19 cellular contexts compared by ENCODE assay signal in genomic region chr20:63124092-63124781, GRCh38.
DNase-seq lines count a peak whose midpoint lies in the region; ATAC-seq and TF ChIP-seq lines count a peak whose summit lies in the region.
"Had no signal": no experiment of that assay in that cellular context is flagged by ENCODE, and none has a peak within 500 bp of the region (broad histone marks: within the 10 kb centered on the region; RNA-seq: fewer than 3 reads in every experiment).

No MANE protein-coding gene starts in this region.

- no peak overlapping the region for H3K4me3 ChIP-seq in MG63
- no peak overlapping the region for H3K4me3 ChIP-seq in fibroblast of the aortic adventitia (ENCODE audit: low read depth, low read length)
- no peak overlapping the region for H3K4me3 ChIP-seq in suprapubic skin
- H3K4me3 ChIP-seq: esophagus muscularis mucosa, Peyer's patch had no signal

- ATAC-seq in HG03457 (IDR thresholded peaks at IDR 0.05; ENCODE audit: unreplicated experiment) = no peak

- H3K27me3 ChIP-seq in MG63 = peaks cover 35% of the 10 kb centered on the region
- peaks cover 64% of the 10 kb centered on the region for H3K27me3 ChIP-seq in suprapubic skin
- H3K27me3 ChIP-seq: Peyer's patch had no signal

- DNase-seq in activated gamma-delta T cell treated with Interleukin-2 at 50 U/mL for 16 hours = peak; percentile 2
- DNase-seq in activated gamma-delta T cell (lab: John Stamatoyannopoulos, UW) = no peak
- DNase-seq in MG63 = peak; percentile 82
- peak; percentile 13 for DNase-seq in fibroblast of the aortic adventitia (ENCODE audit: low read depth)
- DNase-seq in suprapubic skin (ENCODE audit: low spot score in 2 of 2) = peak; percentile 38 to 57
- no peak for DNase-seq in NCI-H2029 treated with DMSO at 0.1 percent for 48 hours (lab: John Stamatoyannopoulos, UW)
- no peak for DNase-seq in stimulated activated CD4-positive, alpha-beta T cell treated with anti-CD3 and anti-CD28 coated beads, Interleukin-2, amount 100 ng/mL, for 48 hours
- DNase-seq: ACHN; activated CD4-positive, alpha-beta T cell treated with anti-CD3 and anti-CD28 coated beads, Interleukin-2, amount 10 ng/mL, durations not matched to agents 24 days and 14 days; activated T-cell treated with anti-CD3 and anti-CD28 coated beads, Interleukin-2, amount 50 U/mL, for 48 hours; hippocampal formation; MM.1S; naive B cell; NCI-H2029; NCI-H69; stimulated activated CD4-positive, alpha-beta T cell treated with anti-CD3 and anti-CD28 coated beads, Interleukin-1b, Interleukin-23, amount 100 ng/mL, for 48 hours had no signal

- H3K27ac ChIP-seq in suprapubic skin = no peak overlapping the region
- H3K27ac ChIP-seq: esophagus muscularis mucosa, Peyer's patch had no signal

- no peaks in the 10 kb centered on the region for H3K4me1 ChIP-seq in suprapubic skin
- H3K4me1 ChIP-seq: esophagus muscularis mucosa, Peyer's patch had no signal

- no peak for TF ChIP-seq CTCF in fibroblast of the aortic adventitia (IDR thresholded peaks at IDR 0.05; ENCODE audit: insufficient read depth, low read length)
- no peak for TF ChIP-seq CTCF in suprapubic skin (IDR thresholded peaks at IDR 0.05)

- TF ChIP-seq EP300 in suprapubic skin (IDR thresholded peaks at IDR 0.05) = no peak

- H3K36me3 ChIP-seq in MG63 (no peaks in the 10 kb centered on the region), suprapubic skin (no peaks in the 10 kb centered on the region)
- H3K36me3 ChIP-seq: esophagus muscularis mucosa, Peyer's patch had no signal

- TF ChIP-seq POLR2A in suprapubic skin (IDR thresholded peaks at IDR 0.05) = no peak

- H3K9me3 ChIP-seq in MG63 (no peaks in the 10 kb centered on the region), suprapubic skin (no peaks in the 10 kb centered on the region)
- H3K9me3 ChIP-seq: Peyer's patch had no signal

- 88% methylated on average over 13 of the region's 19 CpGs for WGBS in suprapubic skin

Comparison
In these comparisons a context has a peak if more than half of its experiments do, and no peak if none do; other contexts are left out.
1. DNase-seq: peak in activated gamma-delta T cell treated with Interleukin-2 at 50 U/mL for 16 hours (single experiment), MG63 (single experiment), fibroblast of the aortic adventitia (single experiment) and suprapubic skin (2 of 2); none in activated gamma-delta T cell (single experiment), NCI-H2029 treated with DMSO at 0.1 percent for 48 hours (single experiment) and stimulated activated CD4-positive, alpha-beta T cell treated with anti-CD3 and anti-CD28 coated beads, Interleukin-2, amount 100 ng/mL, for 48 hours (0 of 2).